ENCODE assay signal across 19 cellular contexts in the genomic region with DNA sequence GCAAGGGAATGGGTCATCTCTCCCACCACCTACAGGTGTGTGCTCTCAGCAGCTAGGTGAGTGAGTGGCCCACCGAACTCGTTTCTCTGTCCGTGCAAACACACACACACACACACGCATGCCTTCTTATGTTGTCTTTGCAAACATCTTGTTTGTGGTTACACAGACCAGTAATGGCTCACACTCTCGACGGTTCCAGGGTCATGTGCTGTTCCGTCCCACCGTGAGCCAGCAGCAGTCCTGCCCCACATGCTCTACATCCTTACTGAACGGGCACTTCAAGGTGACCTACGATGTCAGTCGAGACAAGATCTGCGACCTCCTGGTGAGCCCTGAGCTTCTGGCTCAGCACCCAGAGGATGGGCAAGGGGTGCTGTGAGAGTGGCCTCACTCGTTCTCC. TPM values are rescaled to one million over a fixed set of nuclear protein-coding genes. Genes with fewer than 3 reads are reported as not detected.
"Had no signal": no experiment of that assay in that cellular context is flagged by ENCODE, and none has a peak within 500 bp of the region (broad histone marks: within the 10 kb centered on the region; RNA-seq: fewer than 3 reads in every experiment).

No MANE protein-coding gene starts in this region.

- H3K4me1 ChIP-seq: foreskin keratinocyte, parathyroid adenoma, stomach, uterus had no signal

- H3K9ac ChIP-seq: parathyroid adenoma had no signal

- H3K4me1 Mint-ChIP-seq: activated CD4-positive, alpha-beta T cell treated with anti-CD3 and anti-CD28 coated beads for 36 hours; brain had no signal

- H3K4me3 Mint-ChIP-seq: activated CD4-positive, alpha-beta T cell treated with anti-CD3 and anti-CD28 coated beads for 36 hours; activated CD8-positive, alpha-beta T cell treated with anti-CD3 and anti-CD28 coated beads, Interleukin-2, amount 10 ng/mL, durations not matched to agents 7 days and 5 days; activated naive CD4-positive, alpha-beta T cell treated with anti-CD3 and anti-CD28 coated beads, Interleukin-2, amount 10 ng/mL, durations not matched to agents 7 days and 5 days; brain had no signal

- H3K36me3 Mint-ChIP-seq: activated naive CD4-positive, alpha-beta T cell treated with anti-CD3 and anti-CD28 coated beads, Interleukin-2, amount 10 ng/mL, durations not matched to agents 7 days and 5 days; brain had no signal

- H3K4me3 ChIP-seq: left lung, stomach, thoracic aorta, uterus had no signal

- H3K36me3 ChIP-seq: left lung, stomach, thoracic aorta, uterus had no signal

- H3K27me3 ChIP-seq: uterus had no signal

- ATAC-seq: activated CD4-positive, alpha-beta T cell treated with anti-CD3 and anti-CD28 coated beads for 36 hours; activated CD8-positive, alpha-beta T cell treated with anti-CD3 and anti-CD28 coated beads, Interleukin-2, amount 10 ng/mL, durations not matched to agents 7 days and 5 days; foreskin keratinocyte; left lung had no signal

- DNase-seq: activated CD4-positive, alpha-beta T cell treated with anti-CD3 and anti-CD28 coated beads for 36 hours; activated CD8-positive, alpha-beta T cell treated with anti-CD3 and anti-CD28 coated beads, Interleukin-2, amount 10 ng/mL, durations not matched to agents 7 days and 5 days; activated naive CD4-positive, alpha-beta T cell treated with anti-CD3 and anti-CD28 coated beads, Interleukin-2, amount 10 ng/mL, durations not matched to agents 7 days and 5 days; cerebellar nuclear complex; foreskin keratinocyte; left lung; retina; stimulated activated CD4-positive, alpha-beta T cell treated with anti-CD3 and anti-CD28 coated beads, Interleukin-15, amount 100 ng/mL, for 24 hours; stimulated activated CD4-positive, alpha-beta T cell treated with anti-CD3 and anti-CD28 coated beads, Interleukin-4, amount 100 ng/mL, for 4 hours; stomach; T-helper 1 cell had no signal

- H3K9me3 Mint-ChIP-seq: activated naive CD4-positive, alpha-beta T cell treated with anti-CD3 and anti-CD28 coated beads, Interleukin-2, amount 10 ng/mL, durations not matched to agents 7 days and 5 days; activated T-helper 2 cell treated with anti-CD3 and anti-CD28 coated beads, Interferon-gamma antibody, Interleukin-2, Interleukin-4, amounts not matched to agents 10 μg/mL and 5 μg/mL and 100 μg/mL, durations not matched to agents 14 hours and 24 hours and 36 hours; brain had no signal

- H3K27ac Mint-ChIP-seq: activated CD4-positive, alpha-beta T cell treated with anti-CD3 and anti-CD28 coated beads for 36 hours; activated CD8-positive, alpha-beta T cell treated with anti-CD3 and anti-CD28 coated beads, Interleukin-2, amount 10 ng/mL, durations not matched to agents 7 days and 5 days; activated naive CD4-positive, alpha-beta T cell treated with anti-CD3 and anti-CD28 coated beads, Interleukin-2, amount 10 ng/mL, durations not matched to agents 7 days and 5 days; activated T-helper 2 cell treated with anti-CD3 and anti-CD28 coated beads, Interferon-gamma antibody, Interleukin-2, Interleukin-4, amounts not matched to agents 10 μg/mL and 5 μg/mL and 100 μg/mL, durations not matched to agents 14 hours and 24 hours and 36 hours; brain had no signal

- H3K27ac ChIP-seq: foreskin keratinocyte, left lung, parathyroid adenoma, stomach, thoracic aorta, uterus, VCaP had no signal

- H3K9me3 ChIP-seq: left lung, stomach, thoracic aorta, uterus had no signal

RNA-seq across cellular contexts. Expression of a gene that starts 4.3 kb away (rescaled TPM):
- total RNA-seq: activated CD4-positive, alpha-beta T cell treated with anti-CD3 and anti-CD28 coated beads for 36 hours; activated CD8-positive, alpha-beta T cell treated with anti-CD3 and anti-CD28 coated beads, Interleukin-2, amount 10 ng/mL, durations not matched to agents 7 days and 5 days; activated T-helper 2 cell treated with anti-CD3 and anti-CD28 coated beads, Interferon-gamma antibody, Interleukin-2, Interleukin-4, amounts not matched to agents 10 μg/mL and 5 μg/mL and 100 μg/mL, durations not matched to agents 14 hours and 24 hours and 36 hours; dermis microvascular lymphatic vessel endothelial cell; foreskin keratinocyte; mesenteric fat pad; stomach; thoracic aorta had no signal
- polyA plus RNA-seq: foreskin keratinocyte had no signal

RNA-seq across cellular contexts. Expression of a gene that starts 12.9 kb away (rescaled TPM):
- total RNA-seq: activated CD4-positive, alpha-beta T cell treated with anti-CD3 and anti-CD28 coated beads for 36 hours; activated CD8-positive, alpha-beta T cell treated with anti-CD3 and anti-CD28 coated beads, Interleukin-2, amount 10 ng/mL, durations not matched to agents 7 days and 5 days; activated T-helper 2 cell treated with anti-CD3 and anti-CD28 coated beads, Interferon-gamma antibody, Interleukin-2, Interleukin-4, amounts not matched to agents 10 μg/mL and 5 μg/mL and 100 μg/mL, durations not matched to agents 14 hours and 24 hours and 36 hours; foreskin keratinocyte had no signal
- polyA plus RNA-seq: foreskin keratinocyte had no signal

RNA-seq across cellular contexts. Expression of a gene that starts 53.1 kb away (rescaled TPM):
- total RNA-seq: dermis microvascular lymphatic vessel endothelial cell had no signal
